Comparison of ENCODE assay signal across 17 cellular contexts in the genomic region with DNA sequence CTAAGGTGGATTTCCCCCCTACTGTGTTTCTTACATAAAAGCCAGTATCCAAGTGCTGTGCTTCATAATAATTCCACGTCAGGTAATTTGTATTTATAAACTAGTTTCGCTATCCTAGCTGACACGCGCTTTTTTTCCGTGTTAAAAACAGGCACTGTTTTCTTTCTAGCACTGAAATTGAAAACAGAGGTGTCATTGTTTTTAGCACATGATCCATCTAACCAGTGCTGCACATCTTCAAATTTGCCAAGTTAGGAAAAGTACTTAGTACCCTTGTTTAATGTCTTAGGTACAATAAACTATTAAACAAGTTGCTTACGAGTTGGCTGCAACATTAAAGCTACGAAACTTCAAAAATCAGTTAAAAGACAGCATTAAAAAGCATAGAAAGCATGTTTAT. TPM values are rescaled to one million over a fixed set of nuclear protein-coding genes. Genes with fewer than 3 reads are reported as not detected.
DNase-seq lines count a peak whose midpoint lies in the region; ATAC-seq and TF ChIP-seq lines count a peak whose summit lies in the region.
"Had no signal": no experiment of that assay in that cellular context is flagged by ENCODE, and none has a peak within 500 bp of the region (broad histone marks: within the 10 kb centered on the region; RNA-seq: fewer than 3 reads in every experiment).

No MANE protein-coding gene starts in this region.

- H3K27ac Mint-ChIP-seq in T-helper 17 cell = no peak overlapping the region
- H3K27ac Mint-ChIP-seq: CD4-positive, CD25-positive, alpha-beta regulatory T cell; H9 had no signal

- no peaks in the 10 kb centered on the region for H3K27me3 ChIP-seq in muscle layer of colon (ENCODE audit: control insufficient read depth in 1 of 2, insufficient read depth in 2 of 2, low read length in 2 of 2)
- H3K27me3 ChIP-seq: BE2C had no signal

- no peak overlapping the region for H3K9ac ChIP-seq in muscle layer of colon (ENCODE audit: low read length)

- H3K4me3 ChIP-seq in fibroblast of villous mesenchyme (ENCODE audit: low read depth, low read length) (no peak overlapping the region), muscle layer of colon (ENCODE audit: low read depth in 1 of 2, low read length in 2 of 2) (no peak overlapping the region)

- ATAC-seq in T-helper 17 cell (no peak), left lobe of liver (no peak)

- no peaks in the 10 kb centered on the region for H3K9me3 ChIP-seq in T-helper 17 cell (ENCODE audit: control insufficient read depth, low read length, poor library complexity, severe bottlenecking)
- H3K9me3 ChIP-seq in muscle layer of colon (ENCODE audit: low read length) = no peaks in the 10 kb centered on the region
- H3K9me3 ChIP-seq: BE2C, Caco-2 had no signal

- H3K4me1 ChIP-seq in muscle layer of colon (ENCODE audit: insufficient read depth, low read length) = peaks cover 27% of the 10 kb centered on the region
- H3K4me1 ChIP-seq: BE2C, Caco-2 had no signal

- H3K27ac ChIP-seq in muscle layer of colon (ENCODE audit: low read depth, low read length) (peak overlapping the region; percentile 48), temporal lobe (ENCODE audit: low read depth, low read length) (peak overlapping the region; percentile 17)

- peak overlapping the region; percentile 12 for H3K4me3 Mint-ChIP-seq in T-helper 17 cell
- H3K4me3 Mint-ChIP-seq: CD4-positive, CD25-positive, alpha-beta regulatory T cell; CD8-positive, alpha-beta memory T cell; H9; IgD-negative memory B cell had no signal

- peaks cover 4% of the 10 kb centered on the region for H3K36me3 Mint-ChIP-seq in T-helper 17 cell (ENCODE audit: low read depth)

- DNase-seq in T-helper 17 cell = no peak
- DNase-seq in fibroblast of villous mesenchyme (ENCODE audit: low read depth) = peak; percentile 13
- DNase-seq in DMS153 treated with DMSO at 0.1 percent for 48 hours (lab: John Stamatoyannopoulos, UW; ENCODE audit: unreplicated experiment) = no peak
- DNase-seq in MV-4-11 (lab: John Stamatoyannopoulos, UW) = no peak
- no peak for DNase-seq in left lobe of liver (ENCODE audit: low spot score)
- DNase-seq: ACHN; BE2C; C1 segment of cervical spinal cord; Caco-2; CD4-positive, CD25-positive, alpha-beta regulatory T cell; CD8-positive, alpha-beta memory T cell; DMS79 treated with DMSO at 0.1 percent for 48 hours; GF-D8; H9 had no signal

- no peaks in the 10 kb centered on the region for H3K27me3 Mint-ChIP-seq in T-helper 17 cell
- H3K27me3 Mint-ChIP-seq: CD4-positive, CD25-positive, alpha-beta regulatory T cell; CD8-positive, alpha-beta memory T cell; IgD-negative memory B cell had no signal

- TF ChIP-seq CTCF in fibroblast of villous mesenchyme (IDR thresholded peaks at IDR 0.05; ENCODE audit: insufficient read depth, low read depth, low read length) = no peak

- peaks cover 9% of the 10 kb centered on the region for H3K36me3 ChIP-seq in muscle layer of colon (ENCODE audit: insufficient read depth, low read length)

- H3K4me1 Mint-ChIP-seq in T-helper 17 cell = peaks cover 20% of the 10 kb centered on the region

RNA-seq across cellular contexts. Expression of gene JMY, which starts 49.9 kb away (rescaled TPM):
- total RNA-seq in T-helper 17 cell = 10 to 100 TPM; 60.5 to 74.3 TPM
- total RNA-seq in fibroblast of villous mesenchyme = 9.1 and 9.3 TPM in 2 replicates
- 38.4 TPM for total RNA-seq in temporal lobe
- total RNA-seq in left lobe of liver = 5.5 TPM
